In genomic region chr19:43765109-43765876, GRCh38 we compare ENCODE assay signal across 9 cellular contexts. TPM values are rescaled to one million over a fixed set of nuclear protein-coding genes. Genes with fewer than 3 reads are reported as not detected.
DNase-seq lines count a peak whose midpoint lies in the region; ATAC-seq and TF ChIP-seq lines count a peak whose summit lies in the region.
"Had no signal": no experiment of that assay in that cellular context is flagged by ENCODE, and none has a peak within 500 bp of the region (broad histone marks: within the 10 kb centered on the region; RNA-seq: fewer than 3 reads in every experiment).

No MANE protein-coding gene starts in this region.

- H3K9me3 ChIP-seq in A673 (ENCODE audit: low read depth, low read length, poor library complexity, severe bottlenecking): no peaks in the 10 kb centered on the region

- no peaks in the 10 kb centered on the region for H3K36me3 ChIP-seq in A673 (ENCODE audit: insufficient read depth, low read length, poor library complexity, severe bottlenecking)

- TF ChIP-seq CTCF in A673 (conservative IDR thresholded peaks at IDR 0.05; ENCODE audit: low read depth, low read length): no peak
- TF ChIP-seq CTCF in lower leg skin (IDR thresholded peaks at IDR 0.05): no peak

- TF ChIP-seq POLR2A in GM19099 (IDR thresholded peaks at IDR 0.05; ENCODE audit: extremely low read depth, insufficient read length, low read depth) (peak; percentile 42), lower leg skin (IDR thresholded peaks at IDR 0.05) (no peak)

- H3K27me3 ChIP-seq in A673 (replicated peaks; ENCODE audit: insufficient read depth, low read depth, low read length, poor library complexity): no peaks in the 10 kb centered on the region

- BruUV-seq in A673 (replicated peaks; lab: Mats Ljungman, UMichigan): no TSS peak

- intact Hi-C loops in A673 (cut with micrococcal nuclease; ENCODE audit: unreplicated experiment) (no loop called here), lower leg skin (cut with DNase I; ENCODE audit: low total_unique reads) (loop anchor here (10.0 kb wide), 1 partner anchor 310 kb away; no protein-coding TSS in a partner anchor)

- POLR2A ChIA-PET in A673 (lab: Charles Lee; ENCODE audit: low non-redundant PET): no interaction called here

- peaks cover 4% of the 10 kb centered on the region for H3K4me1 ChIP-seq in A673 (ENCODE audit: insufficient read depth, low read length, poor library complexity, severe bottlenecking)

- 21 to 25% methylated on average over 15 to 16 of the region's 16 CpGs for WGBS in lower leg skin, 2 donors

- H3K27ac ChIP-seq in A673 (ENCODE audit: low read depth, low read length, poor library complexity, severe bottlenecking): no peak overlapping the region

- CTCF ChIA-PET in A673 (lab: Charles Lee): interaction anchor here (0.7 to 1.6 kb wide), 2 partner anchors 7 to 139 kb away, joined by 3 to 9 read pairs; no protein-coding TSS in a partner anchor

- H3K4me3 ChIP-seq in A673 (ENCODE audit: low read depth, low read length, poor library complexity, severe bottlenecking) (no peak overlapping the region), lower leg skin (ENCODE audit: low read depth, poor library complexity, severe bottlenecking) (no peak overlapping the region)

- peak; percentile 78 for ATAC-seq in HG03175 (IDR thresholded peaks at IDR 0.05; ENCODE audit: unreplicated experiment)

- DNase-seq in A673 (ENCODE audit: low spot score) (peak; percentile 22), T-helper 1 cell (peak; percentile 32 to 94 (median 58)), amniotic epithelial cell (ENCODE audit: low read depth) (peak; percentile 96), lower leg skin (ENCODE audit: low spot score in 2 of 2) (peak; percentile 71 to 93), DMS 273 treated with DMSO at 0.1 percent for 48 hours (lab: John Stamatoyannopoulos, UW) (no peak)
- peak; percentile 87 for DNase-seq in stimulated activated CD8-positive, alpha-beta memory T cell treated with anti-CD3 and anti-CD28 coated beads, Interleukin-4, amount 100 ng/mL, for 48 hours
- DNase-seq: DND-41 had no signal

RNA-seq across cellular contexts. Expression of gene SMG9, which starts 10.5 kb away (rescaled TPM):
- total RNA-seq in A673 (2021): 78.8 and 90.6 TPM in 2 replicates
- total RNA-seq in lower leg skin: 10 to 100 TPM; 18.0 to 27.6 (median 23.5) TPM

RNA-seq across cellular contexts. Expression of gene KCNN4, which starts 15.5 kb away (rescaled TPM):
- total RNA-seq in A673 (2021) (0.20 TPM in 1 of 2 replicates, not detected in the other), lower leg skin (10 to 100 TPM; 19.9 to 69.5 (median 49.2) TPM)

RNA-seq across cellular contexts. Expression of gene LYPD5, which starts 37.0 kb away (rescaled TPM):
- total RNA-seq in A673 (2021) (not detected in 2 replicates), lower leg skin (100 to 1,000 TPM in 2 of 4 donors, 10 to 100 TPM in 2; 93.8 to 231 (median 117) TPM)

RNA-seq across cellular contexts. Expression of gene IRGC, which starts 49.4 kb away (rescaled TPM):
- total RNA-seq in A673 (2021): not detected in 2 replicates
- total RNA-seq in lower leg skin: not detected

Comparison
In these comparisons a context has a peak if more than half of its experiments do, and no peak if none do; other contexts are left out.
1. RNA of gene KCNN4, which starts 15.5 kb away (total RNA-seq): 19.9 to 69.5 TPM in lower leg skin; 0.20 TPM in A673; every median in the first group is over 10 times any median in the second.
2. RNA of gene LYPD5, which starts 37.0 kb away (total RNA-seq): 93.8 to 231 TPM in lower leg skin; not detected in A673; every median in the first group is over 10 times any median in the second.